In the genomic region with DNA sequence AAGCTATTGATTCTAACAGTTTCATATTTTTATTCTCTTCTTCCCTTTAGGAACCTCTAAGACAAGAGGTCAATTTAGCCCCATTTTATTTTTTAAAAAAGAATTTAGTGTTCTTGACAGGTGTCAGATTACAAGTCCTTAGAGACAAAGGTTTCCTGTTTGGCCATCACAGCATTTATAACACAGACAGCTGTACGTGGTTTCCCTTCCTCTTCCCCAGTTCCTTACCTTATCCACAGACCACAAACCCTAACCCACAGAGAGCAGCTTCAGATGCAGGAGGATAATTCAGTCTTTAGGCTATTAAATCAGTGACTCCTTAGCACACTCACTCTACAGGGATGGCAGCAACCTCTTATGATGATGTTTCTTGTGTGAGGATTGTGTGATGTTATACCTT, we compare ENCODE assay signal across 1 cellular context.
A peak's percentile ranks its signal among the peaks of the same experiment; 100 is the strongest.
TF ChIP-seq lines count a peak whose summit lies in the region.

No MANE protein-coding gene starts in this region.

TF ChIP-seq in GM12878, 131 proteins besides CTCF, POLR2A, EP300 and RAD21 (continued from another document and continues in another):
- TF ChIP-seq ZBED1 (IDR thresholded peaks at IDR 0.05; ENCODE audit: borderline replicate concordance): peak; percentile 47; the same call in 1 of the 2 replicates
- TF ChIP-seq RAD51 (IDR thresholded peaks at IDR 0.05): no peak
- TF ChIP-seq, protein P1, sequence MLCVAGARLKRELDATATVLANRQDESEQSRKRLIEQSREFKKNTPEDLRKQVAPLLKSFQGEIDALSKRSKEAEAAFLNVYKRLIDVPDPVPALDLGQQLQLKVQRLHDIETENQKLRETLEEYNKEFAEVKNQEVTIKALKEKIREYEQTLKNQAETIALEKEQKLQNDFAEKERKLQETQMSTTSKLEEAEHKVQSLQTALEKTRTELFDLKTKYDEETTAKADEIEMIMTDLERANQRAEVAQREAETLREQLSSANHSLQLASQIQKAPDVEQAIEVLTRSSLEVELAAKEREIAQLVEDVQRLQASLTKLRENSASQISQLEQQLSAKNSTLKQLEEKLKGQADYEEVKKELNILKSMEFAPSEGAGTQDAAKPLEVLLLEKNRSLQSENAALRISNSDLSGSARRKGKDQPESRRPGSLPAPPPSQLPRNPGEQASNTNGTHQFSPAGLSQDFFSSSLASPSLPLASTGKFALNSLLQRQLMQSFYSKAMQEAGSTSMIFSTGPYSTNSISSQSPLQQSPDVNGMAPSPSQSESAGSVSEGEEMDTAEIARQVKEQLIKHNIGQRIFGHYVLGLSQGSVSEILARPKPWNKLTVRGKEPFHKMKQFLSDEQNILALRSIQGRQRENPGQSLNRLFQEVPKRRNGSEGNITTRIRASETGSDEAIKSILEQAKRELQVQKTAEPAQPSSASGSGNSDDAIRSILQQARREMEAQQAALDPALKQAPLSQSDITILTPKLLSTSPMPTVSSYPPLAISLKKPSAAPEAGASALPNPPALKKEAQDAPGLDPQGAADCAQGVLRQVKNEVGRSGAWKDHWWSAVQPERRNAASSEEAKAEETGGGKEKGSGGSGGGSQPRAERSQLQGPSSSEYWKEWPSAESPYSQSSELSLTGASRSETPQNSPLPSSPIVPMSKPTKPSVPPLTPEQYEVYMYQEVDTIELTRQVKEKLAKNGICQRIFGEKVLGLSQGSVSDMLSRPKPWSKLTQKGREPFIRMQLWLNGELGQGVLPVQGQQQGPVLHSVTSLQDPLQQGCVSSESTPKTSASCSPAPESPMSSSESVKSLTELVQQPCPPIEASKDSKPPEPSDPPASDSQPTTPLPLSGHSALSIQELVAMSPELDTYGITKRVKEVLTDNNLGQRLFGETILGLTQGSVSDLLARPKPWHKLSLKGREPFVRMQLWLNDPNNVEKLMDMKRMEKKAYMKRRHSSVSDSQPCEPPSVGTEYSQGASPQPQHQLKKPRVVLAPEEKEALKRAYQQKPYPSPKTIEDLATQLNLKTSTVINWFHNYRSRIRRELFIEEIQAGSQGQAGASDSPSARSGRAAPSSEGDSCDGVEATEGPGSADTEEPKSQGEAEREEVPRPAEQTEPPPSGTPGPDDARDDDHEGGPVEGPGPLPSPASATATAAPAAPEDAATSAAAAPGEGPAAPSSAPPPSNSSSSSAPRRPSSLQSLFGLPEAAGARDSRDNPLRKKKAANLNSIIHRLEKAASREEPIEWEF (IDR thresholded peaks at IDR 0.05; ENCODE audit: insufficient replicate concordance, low read depth, low read length): no peak
- no peak for TF ChIP-seq HDGF (IDR thresholded peaks at IDR 0.05)
- peak; percentile 87; the same call in 2 of the 3 replicates for TF ChIP-seq POU2F2 (IDR thresholded peaks at IDR 0.05; ENCODE audit: borderline replicate concordance, low read depth, low read length)
- no peak for TF ChIP-seq BRCA1 (IDR thresholded peaks at IDR 0.05; ENCODE audit: low read depth, low read length)
- no peak for TF ChIP-seq ZNF622 (IDR thresholded peaks at IDR 0.05)
- no peak for TF ChIP-seq NR2C1 (IDR thresholded peaks at IDR 0.05)
- TF ChIP-seq MYB (IDR thresholded peaks at IDR 0.05; ENCODE audit: borderline replicate concordance, low read depth, low read length): no peak
- TF ChIP-seq MXI1 (IDR thresholded peaks at IDR 0.05; ENCODE audit: low read depth, low read length): peak; percentile 48; the same call in 1 of the 2 replicates
- peak; percentile 55; the same call in 1 of the 2 replicates for TF ChIP-seq GATAD2B (conservative IDR thresholded peaks at IDR 0.05; ENCODE audit: low read depth)
- TF ChIP-seq GABPA (IDR thresholded peaks at IDR 0.05; ENCODE audit: low read depth): 0 out of 2 replicates have a peak, but pooled peaks have one; percentile 26
- peak; percentile 74 for TF ChIP-seq ATF7 (IDR thresholded peaks at IDR 0.05; ENCODE audit: low read depth)
- TF ChIP-seq, protein P2, sequence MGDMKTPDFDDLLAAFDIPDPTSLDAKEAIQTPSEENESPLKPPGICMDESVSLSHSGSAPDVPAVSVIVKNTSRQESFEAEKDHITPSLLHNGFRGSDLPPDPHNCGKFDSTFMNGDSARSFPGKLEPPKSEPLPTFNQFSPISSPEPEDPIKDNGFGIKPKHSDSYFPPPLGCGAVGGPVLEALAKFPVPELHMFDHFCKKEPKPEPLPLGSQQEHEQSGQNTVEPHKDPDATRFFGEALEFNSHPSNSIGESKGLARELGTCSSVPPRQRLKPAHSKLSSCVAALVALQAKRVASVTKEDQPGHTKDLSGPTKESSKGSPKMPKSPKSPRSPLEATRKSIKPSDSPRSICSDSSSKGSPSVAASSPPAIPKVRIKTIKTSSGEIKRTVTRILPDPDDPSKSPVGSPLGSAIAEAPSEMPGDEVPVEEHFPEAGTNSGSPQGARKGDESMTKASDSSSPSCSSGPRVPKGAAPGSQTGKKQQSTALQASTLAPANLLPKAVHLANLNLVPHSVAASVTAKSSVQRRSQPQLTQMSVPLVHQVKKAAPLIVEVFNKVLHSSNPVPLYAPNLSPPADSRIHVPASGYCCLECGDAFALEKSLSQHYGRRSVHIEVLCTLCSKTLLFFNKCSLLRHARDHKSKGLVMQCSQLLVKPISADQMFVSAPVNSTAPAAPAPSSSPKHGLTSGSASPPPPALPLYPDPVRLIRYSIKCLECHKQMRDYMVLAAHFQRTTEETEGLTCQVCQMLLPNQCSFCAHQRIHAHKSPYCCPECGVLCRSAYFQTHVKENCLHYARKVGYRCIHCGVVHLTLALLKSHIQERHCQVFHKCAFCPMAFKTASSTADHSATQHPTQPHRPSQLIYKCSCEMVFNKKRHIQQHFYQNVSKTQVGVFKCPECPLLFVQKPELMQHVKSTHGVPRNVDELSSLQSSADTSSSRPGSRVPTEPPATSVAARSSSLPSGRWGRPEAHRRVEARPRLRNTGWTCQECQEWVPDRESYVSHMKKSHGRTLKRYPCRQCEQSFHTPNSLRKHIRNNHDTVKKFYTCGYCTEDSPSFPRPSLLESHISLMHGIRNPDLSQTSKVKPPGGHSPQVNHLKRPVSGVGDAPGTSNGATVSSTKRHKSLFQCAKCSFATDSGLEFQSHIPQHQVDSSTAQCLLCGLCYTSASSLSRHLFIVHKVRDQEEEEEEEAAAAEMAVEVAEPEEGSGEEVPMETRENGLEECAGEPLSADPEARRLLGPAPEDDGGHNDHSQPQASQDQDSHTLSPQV (IDR thresholded peaks at IDR 0.05): 0 out of 2 replicates have a peak, but pooled peaks have one; percentile 9
- TF ChIP-seq ZNF24 (IDR thresholded peaks at IDR 0.05): peak; percentile 85
- TF ChIP-seq, protein P3, sequence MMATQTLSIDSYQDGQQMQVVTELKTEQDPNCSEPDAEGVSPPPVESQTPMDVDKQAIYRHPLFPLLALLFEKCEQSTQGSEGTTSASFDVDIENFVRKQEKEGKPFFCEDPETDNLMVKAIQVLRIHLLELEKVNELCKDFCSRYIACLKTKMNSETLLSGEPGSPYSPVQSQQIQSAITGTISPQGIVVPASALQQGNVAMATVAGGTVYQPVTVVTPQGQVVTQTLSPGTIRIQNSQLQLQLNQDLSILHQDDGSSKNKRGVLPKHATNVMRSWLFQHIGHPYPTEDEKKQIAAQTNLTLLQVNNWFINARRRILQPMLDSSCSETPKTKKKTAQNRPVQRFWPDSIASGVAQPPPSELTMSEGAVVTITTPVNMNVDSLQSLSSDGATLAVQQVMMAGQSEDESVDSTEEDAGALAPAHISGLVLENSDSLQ (IDR thresholded peaks at IDR 0.05): peak; percentile 58
- peak; percentile 99 for TF ChIP-seq BCL11A (IDR thresholded peaks at IDR 0.05; ENCODE audit: low read depth, low read length)
- TF ChIP-seq EED (IDR thresholded peaks at IDR 0.05; ENCODE audit: low read depth): peak; percentile 77
- peak; percentile 98 for TF ChIP-seq TCF12 (IDR thresholded peaks at IDR 0.05; ENCODE audit: low read depth, low read length)
- no peak for TF ChIP-seq KLF5 (IDR thresholded peaks at IDR 0.05; ENCODE audit: partially characterized antibody)
- peak; percentile 96 for TF ChIP-seq IKZF1 (conservative IDR thresholded peaks at IDR 0.05)
- TF ChIP-seq SRF (IDR thresholded peaks at IDR 0.05; ENCODE audit: low read depth in 2 of 2, low read length in 2 of 2): 0 out of 4 replicates have a peak, but pooled peaks of 1 of the 2 experiments have one; percentile 8
- no peak for TF ChIP-seq ZNF217 (IDR thresholded peaks at IDR 0.05)
- TF ChIP-seq, protein P4, sequence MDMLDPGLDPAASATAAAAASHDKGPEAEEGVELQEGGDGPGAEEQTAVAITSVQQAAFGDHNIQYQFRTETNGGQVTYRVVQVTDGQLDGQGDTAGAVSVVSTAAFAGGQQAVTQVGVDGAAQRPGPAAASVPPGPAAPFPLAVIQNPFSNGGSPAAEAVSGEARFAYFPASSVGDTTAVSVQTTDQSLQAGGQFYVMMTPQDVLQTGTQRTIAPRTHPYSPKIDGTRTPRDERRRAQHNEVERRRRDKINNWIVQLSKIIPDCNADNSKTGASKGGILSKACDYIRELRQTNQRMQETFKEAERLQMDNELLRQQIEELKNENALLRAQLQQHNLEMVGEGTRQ (IDR thresholded peaks at IDR 0.05; ENCODE audit: borderline replicate concordance, low read depth, low read length): no peak
- no peak for TF ChIP-seq POLR2AphosphoS5 (IDR thresholded peaks at IDR 0.05; ENCODE audit: low read length)
- peak; percentile 84 for TF ChIP-seq TCF3 (IDR thresholded peaks at IDR 0.05; ENCODE audit: borderline replicate concordance, insufficient read depth, low read depth, low read length)
- peak; percentile 35 for TF ChIP-seq RELA (IDR thresholded peaks at IDR 0.05; ENCODE audit: borderline replicate concordance, partially characterized antibody)
- TF ChIP-seq SPI1 (IDR thresholded peaks at IDR 0.05; ENCODE audit: borderline replicate concordance, insufficient read depth, low read depth, low read length): peak; percentile 96
- TF ChIP-seq, protein P5, sequence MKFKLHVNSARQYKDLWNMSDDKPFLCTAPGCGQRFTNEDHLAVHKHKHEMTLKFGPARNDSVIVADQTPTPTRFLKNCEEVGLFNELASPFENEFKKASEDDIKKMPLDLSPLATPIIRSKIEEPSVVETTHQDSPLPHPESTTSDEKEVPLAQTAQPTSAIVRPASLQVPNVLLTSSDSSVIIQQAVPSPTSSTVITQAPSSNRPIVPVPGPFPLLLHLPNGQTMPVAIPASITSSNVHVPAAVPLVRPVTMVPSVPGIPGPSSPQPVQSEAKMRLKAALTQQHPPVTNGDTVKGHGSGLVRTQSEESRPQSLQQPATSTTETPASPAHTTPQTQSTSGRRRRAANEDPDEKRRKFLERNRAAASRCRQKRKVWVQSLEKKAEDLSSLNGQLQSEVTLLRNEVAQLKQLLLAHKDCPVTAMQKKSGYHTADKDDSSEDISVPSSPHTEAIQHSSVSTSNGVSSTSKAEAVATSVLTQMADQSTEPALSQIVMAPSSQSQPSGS (IDR thresholded peaks at IDR 0.05; ENCODE audit: low read length): peak; percentile 80
- no peak for TF ChIP-seq KAT2A (conservative IDR thresholded peaks at IDR 0.05; ENCODE audit: control insufficient read depth, low read depth, low read length)
- peak; percentile 92 for TF ChIP-seq NFIC (IDR thresholded peaks at IDR 0.05; ENCODE audit: low read depth, low read length)
- peak; percentile 79; the same call in 1 of the 2 replicates for TF ChIP-seq STAT3 (IDR thresholded peaks at IDR 0.05; ENCODE audit: low read depth, low read length)
- TF ChIP-seq, protein P6, sequence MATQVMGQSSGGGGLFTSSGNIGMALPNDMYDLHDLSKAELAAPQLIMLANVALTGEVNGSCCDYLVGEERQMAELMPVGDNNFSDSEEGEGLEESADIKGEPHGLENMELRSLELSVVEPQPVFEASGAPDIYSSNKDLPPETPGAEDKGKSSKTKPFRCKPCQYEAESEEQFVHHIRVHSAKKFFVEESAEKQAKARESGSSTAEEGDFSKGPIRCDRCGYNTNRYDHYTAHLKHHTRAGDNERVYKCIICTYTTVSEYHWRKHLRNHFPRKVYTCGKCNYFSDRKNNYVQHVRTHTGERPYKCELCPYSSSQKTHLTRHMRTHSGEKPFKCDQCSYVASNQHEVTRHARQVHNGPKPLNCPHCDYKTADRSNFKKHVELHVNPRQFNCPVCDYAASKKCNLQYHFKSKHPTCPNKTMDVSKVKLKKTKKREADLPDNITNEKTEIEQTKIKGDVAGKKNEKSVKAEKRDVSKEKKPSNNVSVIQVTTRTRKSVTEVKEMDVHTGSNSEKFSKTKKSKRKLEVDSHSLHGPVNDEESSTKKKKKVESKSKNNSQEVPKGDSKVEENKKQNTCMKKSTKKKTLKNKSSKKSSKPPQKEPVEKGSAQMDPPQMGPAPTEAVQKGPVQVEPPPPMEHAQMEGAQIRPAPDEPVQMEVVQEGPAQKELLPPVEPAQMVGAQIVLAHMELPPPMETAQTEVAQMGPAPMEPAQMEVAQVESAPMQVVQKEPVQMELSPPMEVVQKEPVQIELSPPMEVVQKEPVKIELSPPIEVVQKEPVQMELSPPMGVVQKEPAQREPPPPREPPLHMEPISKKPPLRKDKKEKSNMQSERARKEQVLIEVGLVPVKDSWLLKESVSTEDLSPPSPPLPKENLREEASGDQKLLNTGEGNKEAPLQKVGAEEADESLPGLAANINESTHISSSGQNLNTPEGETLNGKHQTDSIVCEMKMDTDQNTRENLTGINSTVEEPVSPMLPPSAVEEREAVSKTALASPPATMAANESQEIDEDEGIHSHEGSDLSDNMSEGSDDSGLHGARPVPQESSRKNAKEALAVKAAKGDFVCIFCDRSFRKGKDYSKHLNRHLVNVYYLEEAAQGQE (IDR thresholded peaks at IDR 0.05; ENCODE audit: low read depth, low read length): no peak
- TF ChIP-seq MTA2 (IDR thresholded peaks at IDR 0.05; ENCODE audit: low read depth): peak; percentile 98
- TF ChIP-seq PAX8 (IDR thresholded peaks at IDR 0.05): no peak
- TF ChIP-seq SREBF2 (IDR thresholded peaks at IDR 0.05; ENCODE audit: low read length): no peak
- TF ChIP-seq CHD2 (IDR thresholded peaks at IDR 0.05; ENCODE audit: borderline replicate concordance, low read depth, low read length): peak; percentile 79; the same call in 1 of the 2 replicates
- TF ChIP-seq ZSCAN29 (IDR thresholded peaks at IDR 0.05): no peak
- peak; percentile 68; the same call in 1 of the 2 replicates for TF ChIP-seq CBFB (IDR thresholded peaks at IDR 0.05; ENCODE audit: low read depth)
- TF ChIP-seq RUNX3 (IDR thresholded peaks at IDR 0.05; ENCODE audit: low read length): peak; percentile 99
- TF ChIP-seq, protein P7, sequence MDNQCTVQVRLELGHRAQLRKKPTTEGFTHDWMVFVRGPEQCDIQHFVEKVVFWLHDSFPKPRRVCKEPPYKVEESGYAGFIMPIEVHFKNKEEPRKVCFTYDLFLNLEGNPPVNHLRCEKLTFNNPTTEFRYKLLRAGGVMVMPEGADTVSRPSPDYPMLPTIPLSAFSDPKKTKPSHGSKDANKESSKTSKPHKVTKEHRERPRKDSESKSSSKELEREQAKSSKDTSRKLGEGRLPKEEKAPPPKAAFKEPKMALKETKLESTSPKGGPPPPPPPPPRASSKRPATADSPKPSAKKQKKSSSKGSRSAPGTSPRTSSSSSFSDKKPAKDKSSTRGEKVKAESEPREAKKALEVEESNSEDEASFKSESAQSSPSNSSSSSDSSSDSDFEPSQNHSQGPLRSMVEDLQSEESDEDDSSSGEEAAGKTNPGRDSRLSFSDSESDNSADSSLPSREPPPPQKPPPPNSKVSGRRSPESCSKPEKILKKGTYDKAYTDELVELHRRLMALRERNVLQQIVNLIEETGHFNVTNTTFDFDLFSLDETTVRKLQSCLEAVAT (IDR thresholded peaks at IDR 0.05): peak; percentile 94
- TF ChIP-seq, protein P8, sequence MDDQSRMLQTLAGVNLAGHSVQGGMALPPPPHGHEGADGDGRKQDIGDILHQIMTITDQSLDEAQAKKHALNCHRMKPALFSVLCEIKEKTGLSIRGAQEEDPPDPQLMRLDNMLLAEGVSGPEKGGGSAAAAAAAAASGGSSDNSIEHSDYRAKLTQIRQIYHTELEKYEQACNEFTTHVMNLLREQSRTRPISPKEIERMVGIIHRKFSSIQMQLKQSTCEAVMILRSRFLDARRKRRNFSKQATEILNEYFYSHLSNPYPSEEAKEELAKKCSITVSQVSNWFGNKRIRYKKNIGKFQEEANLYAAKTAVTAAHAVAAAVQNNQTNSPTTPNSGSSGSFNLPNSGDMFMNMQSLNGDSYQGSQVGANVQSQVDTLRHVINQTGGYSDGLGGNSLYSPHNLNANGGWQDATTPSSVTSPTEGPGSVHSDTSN (IDR thresholded peaks at IDR 0.05; ENCODE audit: insufficient replicate concordance, low read depth, low read length): peak; percentile 60
- TF ChIP-seq NBN (IDR thresholded peaks at IDR 0.05): peak; percentile 84; the same call in 1 of the 2 replicates
